ENCODE assay signal across 1 cellular context in genomic region chr10:49173201-49173772, GRCh38.
A peak's percentile ranks its signal among the peaks of the same experiment; 100 is the strongest.
TF ChIP-seq lines count a peak whose summit lies in the region.

No MANE protein-coding gene starts in this region.

TF ChIP-seq in K562, 482 proteins besides CTCF, POLR2A, EP300 and RAD21 (continues in another document):
- TF ChIP-seq ZEB2 (IDR thresholded peaks at IDR 0.05) (peak; percentile 83), ZNF589 (CRISPR knock-in tag; IDR thresholded peaks at IDR 0.05; ENCODE audit: low read depth) (peak; percentile 38; the same call in 1 of the 2 replicates), FOXM1 (IDR thresholded peaks at IDR 0.05; ENCODE audit: low read depth) (peak; percentile 29; the same call in 1 of the 2 replicates), FOXM1 (CRISPR knock-in tag; IDR thresholded peaks at IDR 0.05; ENCODE audit: low read depth) (no peak), SOX6 (IDR thresholded peaks at IDR 0.05) (peak; percentile 95), LCOR (CRISPR knock-in tag; IDR thresholded peaks at IDR 0.05) (no peak), ZNF232 (CRISPR knock-in tag; IDR thresholded peaks at IDR 0.05) (0 out of 2 replicates have a peak, but pooled peaks have one; percentile 46), MECOM (CRISPR knock-in tag; IDR thresholded peaks at IDR 0.05) (peak; percentile 51; the same call in 1 of the 2 replicates), NRF1 (conservative IDR thresholded peaks at IDR 0.05 in 1 of 2, IDR thresholded peaks at IDR 0.05 in 1 of 2) (peak; percentile 44 to 58), GABPA (tag; conservative IDR thresholded peaks at IDR 0.05; ENCODE audit: low read depth) (peak; percentile 36; the same call in 1 of the 2 replicates), ZNF224 (CRISPR knock-in tag; IDR thresholded peaks at IDR 0.05) (0 out of 2 replicates have a peak, but pooled peaks have one; percentile 49), FOXA3 (CRISPR knock-in tag; conservative IDR thresholded peaks at IDR 0.05 in 1 of 2, IDR thresholded peaks at IDR 0.05 in 1 of 2) (peak; percentile 88 to 91), BCOR (IDR thresholded peaks at IDR 0.05) (peak; percentile 57), ZNF512 (tag; IDR thresholded peaks at IDR 0.05) (no peak), ZNF12 (CRISPR knock-in tag; IDR thresholded peaks at IDR 0.05) (0 out of 2 replicates have a peak, but pooled peaks have one; percentile 46), ATF7 (IDR thresholded peaks at IDR 0.05) (peak; percentile 40; the same call in 1 of the 2 replicates), L3MBTL2 (IDR thresholded peaks at IDR 0.05) (peak; percentile 86), ZBTB40 (IDR thresholded peaks at IDR 0.05) (0 out of 2 replicates have a peak, but pooled peaks have one; percentile 14), ZBTB40 (CRISPR knock-in tag; IDR thresholded peaks at IDR 0.05) (no peak), ILK (tag; IDR thresholded peaks at IDR 0.05; ENCODE audit: borderline replicate concordance, low read depth) (no peak), SMARCE1 (IDR thresholded peaks at IDR 0.05) (peak; percentile 86), CREB1 (IDR thresholded peaks at IDR 0.05) (0 out of 2 replicates have a peak, but pooled peaks have one; percentile 28), CREB1 (CRISPR knock-in tag; IDR thresholded peaks at IDR 0.05) (peak; percentile 27; the same call in 1 of the 2 replicates), ZNF197 (CRISPR knock-in tag; IDR thresholded peaks at IDR 0.05; ENCODE audit: low read depth) (no peak), RCOR1 (IDR thresholded peaks at IDR 0.05; ENCODE audit: borderline replicate concordance in 1 of 2, low read depth in 2 of 2, low read length in 2 of 2) (peak in 1 of 2 experiments; percentile 73; a peak in 1 of 4 replicates), E2F3 (CRISPR knock-in tag; IDR thresholded peaks at IDR 0.05) (no peak), CXXC5 (CRISPR knock-in tag; IDR thresholded peaks at IDR 0.05) (peak; percentile 58), ARNT (IDR thresholded peaks at IDR 0.05) (peak in 1 of 2 experiments; percentile 65; a peak in 2 of 4 replicates), NFIC (IDR thresholded peaks at IDR 0.05) (0 out of 2 replicates have a peak, but pooled peaks have one; percentile 12), FOXK2 (conservative IDR thresholded peaks at IDR 0.05 in 1 of 2, IDR thresholded peaks at IDR 0.05 in 1 of 2; ENCODE audit: low read depth in 2 of 2) (0 out of 4 replicates have a peak, but pooled peaks have one; percentile 51 to 57), CBX3 (IDR thresholded peaks at IDR 0.05; ENCODE audit: borderline replicate concordance in 1 of 2, low read length in 2 of 2) (peak in 1 of 2 experiments; percentile 50; a peak in 1 of 3 replicates), HDAC2 (IDR thresholded peaks at IDR 0.05) (peak; percentile 58; the same call in 1 of the 2 replicates), HMGN3 (IDR thresholded peaks at IDR 0.05; ENCODE audit: borderline replicate concordance, extremely low read depth, insufficient read length, low read depth, low read length) (peak; percentile 71), HLTF (IDR thresholded peaks at IDR 0.05) (0 out of 2 replicates have a peak, but pooled peaks have one; percentile 24), CREB3 (tag; conservative IDR thresholded peaks at IDR 0.05; ENCODE audit: low read depth) (peak; percentile 58; the same call in 1 of the 2 replicates), GATAD2A (IDR thresholded peaks at IDR 0.05) (peak; percentile 73; the same call in 1 of the 2 replicates), CREBBP (IDR thresholded peaks at IDR 0.05; ENCODE audit: low read depth, low read length) (no peak), CCNT2 (IDR thresholded peaks at IDR 0.05; ENCODE audit: borderline replicate concordance, extremely low read depth, insufficient read length, low read depth, low read length) (peak; percentile 80), ZNF316 (IDR thresholded peaks at IDR 0.05) (0 out of 2 replicates have a peak, but pooled peaks have one; percentile 20), LARP7 (IDR thresholded peaks at IDR 0.05) (peak; percentile 46; the same call in 1 of the 2 replicates)
- TF ChIP-seq, protein P1, sequence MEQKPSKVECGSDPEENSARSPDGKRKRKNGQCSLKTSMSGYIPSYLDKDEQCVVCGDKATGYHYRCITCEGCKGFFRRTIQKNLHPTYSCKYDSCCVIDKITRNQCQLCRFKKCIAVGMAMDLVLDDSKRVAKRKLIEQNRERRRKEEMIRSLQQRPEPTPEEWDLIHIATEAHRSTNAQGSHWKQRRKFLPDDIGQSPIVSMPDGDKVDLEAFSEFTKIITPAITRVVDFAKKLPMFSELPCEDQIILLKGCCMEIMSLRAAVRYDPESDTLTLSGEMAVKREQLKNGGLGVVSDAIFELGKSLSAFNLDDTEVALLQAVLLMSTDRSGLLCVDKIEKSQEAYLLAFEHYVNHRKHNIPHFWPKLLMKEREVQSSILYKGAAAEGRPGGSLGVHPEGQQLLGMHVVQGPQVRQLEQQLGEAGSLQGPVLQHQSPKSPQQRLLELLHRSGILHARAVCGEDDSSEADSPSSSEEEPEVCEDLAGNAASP (IDR thresholded peaks at IDR 0.05): no peak
- TF ChIP-seq, protein P2, sequence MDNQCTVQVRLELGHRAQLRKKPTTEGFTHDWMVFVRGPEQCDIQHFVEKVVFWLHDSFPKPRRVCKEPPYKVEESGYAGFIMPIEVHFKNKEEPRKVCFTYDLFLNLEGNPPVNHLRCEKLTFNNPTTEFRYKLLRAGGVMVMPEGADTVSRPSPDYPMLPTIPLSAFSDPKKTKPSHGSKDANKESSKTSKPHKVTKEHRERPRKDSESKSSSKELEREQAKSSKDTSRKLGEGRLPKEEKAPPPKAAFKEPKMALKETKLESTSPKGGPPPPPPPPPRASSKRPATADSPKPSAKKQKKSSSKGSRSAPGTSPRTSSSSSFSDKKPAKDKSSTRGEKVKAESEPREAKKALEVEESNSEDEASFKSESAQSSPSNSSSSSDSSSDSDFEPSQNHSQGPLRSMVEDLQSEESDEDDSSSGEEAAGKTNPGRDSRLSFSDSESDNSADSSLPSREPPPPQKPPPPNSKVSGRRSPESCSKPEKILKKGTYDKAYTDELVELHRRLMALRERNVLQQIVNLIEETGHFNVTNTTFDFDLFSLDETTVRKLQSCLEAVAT (IDR thresholded peaks at IDR 0.05): peak in 1 of 2 experiments; percentile 25; a peak in 1 of 4 replicates
- TF ChIP-seq, protein P3, sequence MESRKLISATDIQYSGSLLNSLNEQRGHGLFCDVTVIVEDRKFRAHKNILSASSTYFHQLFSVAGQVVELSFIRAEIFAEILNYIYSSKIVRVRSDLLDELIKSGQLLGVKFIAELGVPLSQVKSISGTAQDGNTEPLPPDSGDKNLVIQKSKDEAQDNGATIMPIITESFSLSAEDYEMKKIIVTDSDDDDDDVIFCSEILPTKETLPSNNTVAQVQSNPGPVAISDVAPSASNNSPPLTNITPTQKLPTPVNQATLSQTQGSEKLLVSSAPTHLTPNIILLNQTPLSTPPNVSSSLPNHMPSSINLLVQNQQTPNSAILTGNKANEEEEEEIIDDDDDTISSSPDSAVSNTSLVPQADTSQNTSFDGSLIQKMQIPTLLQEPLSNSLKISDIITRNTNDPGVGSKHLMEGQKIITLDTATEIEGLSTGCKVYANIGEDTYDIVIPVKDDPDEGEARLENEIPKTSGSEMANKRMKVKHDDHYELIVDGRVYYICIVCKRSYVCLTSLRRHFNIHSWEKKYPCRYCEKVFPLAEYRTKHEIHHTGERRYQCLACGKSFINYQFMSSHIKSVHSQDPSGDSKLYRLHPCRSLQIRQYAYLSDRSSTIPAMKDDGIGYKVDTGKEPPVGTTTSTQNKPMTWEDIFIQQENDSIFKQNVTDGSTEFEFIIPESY (CRISPR knock-in tag; IDR thresholded peaks at IDR 0.05): no peak
